Comparison of ENCODE assay signal across 29 cellular contexts in genomic region chr10:74835963-74836362, GRCh38.
"Had no signal": no experiment of that assay in that cellular context is flagged by ENCODE, and none has a peak within 500 bp of the region (broad histone marks: within the 10 kb centered on the region; RNA-seq: fewer than 3 reads in every experiment).

No MANE protein-coding gene starts in this region.

- H2AFZ ChIP-seq: hepatocyte had no signal

- H3K27ac ChIP-seq: colonic mucosa, pancreas, right lobe of liver, thoracic aorta had no signal

- H3K9me3 Mint-ChIP-seq: effector memory CD8-positive, alpha-beta T cell; naive B cell; natural killer cell treated with Interleukin-12 subunit alpha and Interleukin-12 subunit beta and Interleukin-15 and Interleukin-18, amount 100 ng/mL, for 72 hours; stimulated activated naive B cell treated with anti-CD40 and anti-IgM and Interleukin-4, amounts not matched to agents 10 μg/mL and 1 μg/mL and 100 μg/mL, for 72 hours; stimulated activated naive CD8-positive, alpha-beta T cell treated with anti-CD3 and anti-CD28 coated beads, Interleukin-15, Interleukin-2, amounts not matched to agents 100 ng/mL and 50 ng/mL, for 24 hours had no signal

- H3K4me3 Mint-ChIP-seq: effector memory CD8-positive, alpha-beta T cell; mesothelial cell of epicardium; natural killer cell treated with Interleukin-12 subunit alpha and Interleukin-12 subunit beta and Interleukin-15 and Interleukin-18, amount 100 ng/mL, for 72 hours; neural crest cell; stimulated activated naive B cell treated with anti-CD40 and anti-IgM and Interleukin-4, amounts not matched to agents 10 μg/mL and 1 μg/mL and 100 μg/mL, for 72 hours; stimulated activated naive CD8-positive, alpha-beta T cell treated with anti-CD3 and anti-CD28 coated beads, Interleukin-15, Interleukin-2, amounts not matched to agents 100 ng/mL and 50 ng/mL, for 24 hours had no signal

- H3K27me3 ChIP-seq: colonic mucosa, esophagus squamous epithelium, heart left ventricle, hepatocyte, neutrophil, pancreas, right lobe of liver, tibial nerve, upper lobe of left lung had no signal

- H3K27ac Mint-ChIP-seq: stimulated activated naive CD8-positive, alpha-beta T cell treated with anti-CD3 and anti-CD28 coated beads, Interleukin-15, Interleukin-2, amounts not matched to agents 100 ng/mL and 50 ng/mL, for 24 hours had no signal

- DNase-seq: colonic mucosa; dermis blood vessel endothelial cell; effector memory CD8-positive, alpha-beta T cell; erythroblast; esophagus squamous epithelium; foreskin melanocyte; heart left ventricle; kidney; mesenchymal stem cell; mucosa of descending colon; naive B cell; pancreas; right lobe of liver; small intestine; stimulated activated CD4-positive, alpha-beta T cell treated with anti-CD3 and anti-CD28 coated beads, Interleukin-15, amount 100 ng/mL, for 24 hours; stimulated activated CD4-positive, alpha-beta T cell treated with anti-CD3 and anti-CD28 coated beads, Interleukin-2, amount 100 ng/mL, for 48 hours; stimulated activated naive B cell treated with anti-CD40 and anti-IgM and Interleukin-4, amounts not matched to agents 10 μg/mL and 1 μg/mL and 100 μg/mL, for 72 hours; upper lobe of left lung had no signal

- H3K9me3 ChIP-seq: colonic mucosa, esophagus squamous epithelium, mucosa of descending colon, neutrophil, pancreas, right lobe of liver, thoracic aorta, tibial nerve, upper lobe of left lung had no signal

- H3K27me3 Mint-ChIP-seq: effector memory CD8-positive, alpha-beta T cell; naive B cell; natural killer cell treated with Interleukin-12 subunit alpha and Interleukin-12 subunit beta and Interleukin-15 and Interleukin-18, amount 100 ng/mL, for 72 hours; stimulated activated naive B cell treated with anti-CD40 and anti-IgM and Interleukin-4, amounts not matched to agents 10 μg/mL and 1 μg/mL and 100 μg/mL, for 72 hours; stimulated activated naive CD8-positive, alpha-beta T cell treated with anti-CD3 and anti-CD28 coated beads, Interleukin-15, Interleukin-2, amounts not matched to agents 100 ng/mL and 50 ng/mL, for 24 hours had no signal

- ATAC-seq: effector memory CD8-positive, alpha-beta T cell; heart left ventricle; left lobe of liver; mucosa of descending colon; natural killer cell treated with Interleukin-12 subunit alpha and Interleukin-12 subunit beta and Interleukin-15 and Interleukin-18, amount 100 ng/mL, for 72 hours; pancreas; right lobe of liver; stimulated activated naive B cell treated with anti-CD40 and anti-IgM and Interleukin-4, amounts not matched to agents 10 μg/mL and 1 μg/mL and 100 μg/mL, for 72 hours had no signal

- H3K4me3 ChIP-seq: colonic mucosa, esophagus squamous epithelium, heart left ventricle, hepatocyte, mucosa of descending colon, pancreas, right lobe of liver, thoracic aorta, tibial nerve, upper lobe of left lung had no signal

- FAIRE-seq: endometrium, kidney, pancreas, small intestine, urothelium cell line had no signal

- H3K36me3 ChIP-seq: colonic mucosa, neutrophil, pancreas, right lobe of liver, thoracic aorta, tibial nerve had no signal
